ENCODE assay signal across 25 cellular contexts in genomic region chr10:125839176-125839575, GRCh38. TPM values are rescaled to one million over a fixed set of nuclear protein-coding genes. Genes with fewer than 3 reads are reported as not detected.
"Had no signal": no experiment of that assay in that cellular context is flagged by ENCODE, and none has a peak within 500 bp of the region (broad histone marks: within the 10 kb centered on the region; RNA-seq: fewer than 3 reads in every experiment).

No MANE protein-coding gene starts in this region.

- DNase-seq: activated CD4-positive, alpha-beta T cell treated with anti-CD3 and anti-CD28 coated beads, Interleukin-2, amount 10 ng/mL, durations not matched to agents 7 days and 5 days; activated CD8-positive, alpha-beta memory T cell treated with anti-CD3 and anti-CD28 coated beads, Interleukin-2, amount 10 ng/mL, durations not matched to agents 7 days and 5 days; activated CD8-positive, alpha-beta T cell treated with anti-CD3 and anti-CD28 coated beads for 36 hours; activated naive CD4-positive, alpha-beta T cell; activated T-cell treated with anti-CD3 and anti-CD28 coated beads for 4 hours; anterior cingulate cortex; effector CD4-positive, alpha-beta T cell; foreskin keratinocyte; immature natural killer cell; naive thymus-derived CD8-positive, alpha-beta T cell; stimulated activated CD4-positive, alpha-beta T cell treated with anti-CD3 and anti-CD28 coated beads, Interleukin-2, amount 100 ng/mL, for 48 hours; stimulated activated naive CD4-positive, alpha-beta T cell treated with Interleukin-2 at 50 U/mL for 16 hours; substantia nigra; T-cell; thyroid gland; upper lobe of right lung had no signal

- H3K4me1 ChIP-seq: foreskin keratinocyte, prostate gland, thyroid gland, upper lobe of right lung had no signal

- H3K9me3 Mint-ChIP-seq: activated CD4-positive, alpha-beta T cell treated with anti-CD3 and anti-CD28 coated beads, Interleukin-2, amount 10 ng/mL, durations not matched to agents 7 days and 5 days; activated CD8-positive, alpha-beta T cell treated with anti-CD3 and anti-CD28 coated beads for 36 hours; activated T-helper 2 cell treated with anti-CD3 and anti-CD28 coated beads, Interferon-gamma antibody, Interleukin-2, Interleukin-4, amounts not matched to agents 10 μg/mL and 5 μg/mL and 100 μg/mL, durations not matched to agents 14 hours and 24 hours and 36 hours; brain; dendritic cell treated with granulocyte-macrophage colony-stimulating factor and Interleukin-4, amounts not matched to agents 40 ng/mL and 50 ng/mL, for 4 days; immature natural killer cell; naive thymus-derived CD8-positive, alpha-beta T cell; T-cell; T-helper 2 cell treated with Interferon-gamma antibody and Interleukin-4, amounts not matched to agents 5 μg/mL and 100 μg/mL, for 36 hours had no signal

- H3K27me3 Mint-ChIP-seq: activated CD4-positive, alpha-beta T cell treated with anti-CD3 and anti-CD28 coated beads, Interleukin-2, amount 10 ng/mL, durations not matched to agents 7 days and 5 days; activated CD8-positive, alpha-beta memory T cell treated with anti-CD3 and anti-CD28 coated beads, Interleukin-2, amount 10 ng/mL, durations not matched to agents 7 days and 5 days; activated CD8-positive, alpha-beta T cell treated with anti-CD3 and anti-CD28 coated beads for 36 hours; brain; dendritic cell treated with granulocyte-macrophage colony-stimulating factor and Interleukin-4, amounts not matched to agents 40 ng/mL and 50 ng/mL, for 4 days; naive thymus-derived CD8-positive, alpha-beta T cell; T-cell had no signal

- H3K4me3 Mint-ChIP-seq: activated CD4-positive, alpha-beta T cell treated with anti-CD3 and anti-CD28 coated beads, Interleukin-2, amount 10 ng/mL, durations not matched to agents 7 days and 5 days; activated CD8-positive, alpha-beta memory T cell treated with anti-CD3 and anti-CD28 coated beads, Interleukin-2, amount 10 ng/mL, durations not matched to agents 7 days and 5 days; activated CD8-positive, alpha-beta T cell treated with anti-CD3 and anti-CD28 coated beads for 36 hours; brain; dendritic cell treated with granulocyte-macrophage colony-stimulating factor and Interleukin-4, amounts not matched to agents 40 ng/mL and 50 ng/mL, for 4 days; immature natural killer cell; naive thymus-derived CD8-positive, alpha-beta T cell; T-cell; T-helper 2 cell treated with Interferon-gamma antibody and Interleukin-4, amounts not matched to agents 5 μg/mL and 100 μg/mL, for 36 hours had no signal

- H3K27ac Mint-ChIP-seq: activated CD4-positive, alpha-beta T cell treated with anti-CD3 and anti-CD28 coated beads, Interleukin-2, amount 10 ng/mL, durations not matched to agents 7 days and 5 days; activated CD8-positive, alpha-beta memory T cell treated with anti-CD3 and anti-CD28 coated beads, Interleukin-2, amount 10 ng/mL, durations not matched to agents 7 days and 5 days; activated CD8-positive, alpha-beta T cell treated with anti-CD3 and anti-CD28 coated beads for 36 hours; activated T-helper 2 cell treated with anti-CD3 and anti-CD28 coated beads, Interferon-gamma antibody, Interleukin-2, Interleukin-4, amounts not matched to agents 10 μg/mL and 5 μg/mL and 100 μg/mL, durations not matched to agents 14 hours and 24 hours and 36 hours; dendritic cell treated with granulocyte-macrophage colony-stimulating factor and Interleukin-4, amounts not matched to agents 40 ng/mL and 50 ng/mL, for 4 days; T-cell; T-helper 2 cell treated with Interferon-gamma antibody and Interleukin-4, amounts not matched to agents 5 μg/mL and 100 μg/mL, for 36 hours had no signal

- H3K9me3 ChIP-seq: prostate gland, thyroid gland, upper lobe of right lung had no signal

- ATAC-seq: activated CD4-positive, CD25-positive, alpha-beta regulatory T cell treated with anti-CD3 and anti-CD28 coated beads, Interleukin-2, amount 50 U/mL, for 24 hours; activated CD8-positive, alpha-beta memory T cell treated with anti-CD3 and anti-CD28 coated beads, Interleukin-2, amount 10 ng/mL, durations not matched to agents 7 days and 5 days; activated CD8-positive, alpha-beta T cell treated with anti-CD3 and anti-CD28 coated beads for 36 hours; foreskin keratinocyte; left lobe of liver; naive thymus-derived CD8-positive, alpha-beta T cell; T-cell; upper lobe of right lung had no signal

- H3K27me3 ChIP-seq: foreskin keratinocyte, thyroid gland, upper lobe of right lung had no signal

- H3K4me1 Mint-ChIP-seq: activated CD4-positive, alpha-beta T cell treated with anti-CD3 and anti-CD28 coated beads, Interleukin-2, amount 10 ng/mL, durations not matched to agents 7 days and 5 days; activated CD8-positive, alpha-beta memory T cell treated with anti-CD3 and anti-CD28 coated beads, Interleukin-2, amount 10 ng/mL, durations not matched to agents 7 days and 5 days; immature natural killer cell; T-cell had no signal

- H3K27ac ChIP-seq: foreskin keratinocyte, prostate gland, thyroid gland, upper lobe of right lung, VCaP had no signal

- H3K4me3 ChIP-seq: lung, prostate gland, thyroid gland, upper lobe of right lung had no signal

RNA-seq across cellular contexts. Expression of gene FANK1, which starts 57.2 kb away (rescaled TPM):
- total RNA-seq: activated T-helper 2 cell treated with anti-CD3 and anti-CD28 coated beads, Interferon-gamma antibody, Interleukin-2, Interleukin-4, amounts not matched to agents 10 μg/mL and 5 μg/mL and 100 μg/mL, durations not matched to agents 14 hours and 24 hours and 36 hours; left lobe of liver had no signal
- polyA plus RNA-seq: immature natural killer cell; naive thymus-derived CD8-positive, alpha-beta T cell had no signal
